In genomic region chr4:17109126-17109525, GRCh38 we compare ENCODE assay signal across 31 cellular contexts.
"Had no signal": no experiment of that assay in that cellular context is flagged by ENCODE, and none has a peak within 500 bp of the region (broad histone marks: within the 10 kb centered on the region; RNA-seq: fewer than 3 reads in every experiment).

No MANE protein-coding gene starts in this region.

- H3K4me2 ChIP-seq: KMS-11 had no signal

- DNase-seq: activated CD4-positive, alpha-beta T cell treated with anti-CD3 and anti-CD28 coated beads for 36 hours; activated CD4-positive, CD25-positive, alpha-beta regulatory T cell; activated CD8-positive, alpha-beta memory T cell treated with anti-CD3 and anti-CD28 coated beads, Interleukin-2, amount 50 U/mL, for 4 hours; activated CD8-positive, alpha-beta T cell treated with anti-CD3 and anti-CD28 coated beads for 36 hours; activated gamma-delta T cell treated with Interleukin-2 at 50 U/mL for 16 hours; activated naive CD4-positive, alpha-beta T cell treated with anti-CD3 and anti-CD28 coated beads, Interleukin-2, amount 10 ng/mL, durations not matched to agents 7 days and 5 days; activated naive CD8-positive, alpha-beta T cell treated with anti-CD3 and anti-CD28 coated beads for 36 hours; activated T-cell treated with anti-CD3 and anti-CD28 coated beads, Interleukin-2, amount 50 U/mL, for 72 hours; adrenal gland; aorta; body of pancreas; central memory CD4-positive, alpha-beta T cell; NCI-H1092 treated with DMSO at 0.1 percent for 48 hours; NCI-H1417 treated with DMSO at 0.1 percent for 48 hours; NCI-H1694 treated with DMSO at 0.1 percent for 48 hours; NCI-H2029 treated with DMSO at 0.1 percent for 48 hours; NCI-H345; NCI-H510A; NCI-H526 treated with DMSO at 0.1 percent for 48 hours; NCI-H82; OCI-M1; RPMI8226; T-cell; T-helper 2 cell; T1000 had no signal

- H3K27ac ChIP-seq: adrenal gland, body of pancreas, KMS-11, SK-N-MC, VCaP had no signal

- H3K9me3 ChIP-seq: adrenal gland, body of pancreas had no signal

- H3K36me3 ChIP-seq: adrenal gland had no signal

- H3K9ac ChIP-seq: KMS-11 had no signal

- H3K4me3 ChIP-seq: adrenal gland, body of pancreas, SK-N-MC had no signal

- ATAC-seq: activated CD4-positive, alpha-beta T cell treated with anti-CD3 and anti-CD28 coated beads for 36 hours; activated CD8-positive, alpha-beta T cell treated with anti-CD3 and anti-CD28 coated beads for 36 hours; activated T-cell treated with anti-CD3 and anti-CD28 coated beads, Interleukin-2, amount 50 U/mL, for 72 hours; body of pancreas; Panc1; Right ventricle myocardium inferior; T-cell had no signal

- H3K4me1 ChIP-seq: adrenal gland, body of pancreas had no signal

- H3K27me3 ChIP-seq: adrenal gland, body of pancreas had no signal

- FAIRE-seq: bronchial epithelial cell had no signal
